ENCODE assay signal across 8 cellular contexts in the genomic region with DNA sequence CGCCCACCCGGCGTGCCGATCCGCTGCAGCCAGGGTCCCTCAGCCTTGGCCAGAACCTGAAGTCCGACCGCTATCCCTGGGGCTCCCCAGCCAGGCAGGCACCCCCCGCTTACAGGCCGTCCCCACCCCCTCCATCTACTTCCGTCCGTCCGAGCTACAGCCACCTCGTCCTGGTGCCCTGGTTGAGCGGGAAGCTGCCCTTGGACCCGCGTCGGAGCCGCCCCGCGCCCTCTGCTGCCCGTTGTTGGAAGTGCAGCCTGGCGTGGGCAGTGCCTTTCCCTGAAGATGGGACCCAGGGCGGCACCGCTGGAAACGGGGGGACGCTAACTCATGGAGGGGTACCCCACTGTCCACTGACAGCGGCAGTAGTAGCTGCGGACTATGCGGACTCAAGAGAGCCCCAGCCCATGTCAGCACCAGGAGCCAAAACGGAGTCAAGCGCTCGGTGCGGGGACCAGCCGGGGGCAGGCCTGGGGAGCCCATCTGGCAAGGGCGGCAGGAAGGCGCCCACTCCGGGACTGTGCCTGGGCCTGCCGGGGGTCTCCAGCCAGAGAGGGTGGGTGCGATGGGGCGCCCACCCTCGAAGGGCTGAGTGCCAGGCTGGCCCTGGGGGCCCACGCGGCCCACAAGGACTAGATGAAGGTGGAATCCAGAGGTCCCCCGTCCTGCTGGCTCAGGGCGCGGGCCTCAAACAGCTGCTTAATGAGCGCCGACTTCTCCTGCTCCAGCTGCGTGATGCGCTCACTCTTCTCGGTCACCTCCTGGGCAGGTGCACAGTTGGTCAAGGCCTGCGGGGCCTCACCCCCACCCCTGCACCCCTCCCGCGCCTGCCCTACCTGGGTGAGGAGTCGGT. TPM values are rescaled to one million over a fixed set of nuclear protein-coding genes. Genes with fewer than 3 reads are reported as not detected.
A peak's percentile ranks its signal among the peaks of the same experiment; 100 is the strongest.
DNase-seq lines count a peak whose midpoint lies in the region; ATAC-seq and TF ChIP-seq lines count a peak whose summit lies in the region.

No MANE protein-coding gene starts in this region.

- peak; percentile 64 for DNase-seq in COLO829 (ENCODE audit: low spot score)
- DNase-seq in HuH-7 (ENCODE audit: low spot score) = peak; percentile 84
- peak; percentile 60 for DNase-seq in UCSD-AML1 (lab: John Stamatoyannopoulos, UW; ENCODE audit: unreplicated experiment)
- DNase-seq in breast epithelium (ENCODE audit: low spot score in 2 of 2) = no peak
- peak; percentile 66 for DNase-seq in kidney tubule cell (ENCODE audit: low spot score)
- DNase-seq in stimulated activated CD8-positive, alpha-beta memory T cell treated with anti-CD3 and anti-CD28 coated beads, Interleukin-12 subunit alpha, Interleukin-12 subunit beta, amount 100 ng/mL, for 1 hour (ENCODE audit: low read depth) = peak; percentile 45
- DNase-seq in NCI-H187 treated with DMSO at 0.1 percent for 48 hours (lab: John Stamatoyannopoulos, UW) = no peak

- H3K4me3 ChIP-seq in breast epithelium = peak overlapping the region in 2 of 3 donors; percentile 9 to 40

- H3K27ac ChIP-seq in breast epithelium = no peak overlapping the region

- H3K9me3 ChIP-seq in breast epithelium = no peaks in the 10 kb centered on the region

- no peaks in the 10 kb centered on the region for H3K36me3 ChIP-seq in breast epithelium

- intact Hi-C loops in breast epithelium (cut with DNase I; ENCODE audit: low total_unique reads) = no loop called here

- H3K27me3 ChIP-seq in breast epithelium = peaks cover 0 to 4% of the 10 kb centered on the region in 2 donors

- ATAC-seq in HG02840 (IDR thresholded peaks at IDR 0.05; ENCODE audit: low FRiP score, unreplicated experiment) = no peak

- peak; percentile 85 to 97 (median 95) for TF ChIP-seq CTCF in breast epithelium (IDR thresholded peaks at IDR 0.05)

- H3K4me1 ChIP-seq in breast epithelium = peaks cover 0 to 3% of the 10 kb centered on the region in 2 donors

- TF ChIP-seq POLR2A in breast epithelium (IDR thresholded peaks at IDR 0.05) = no peak

RNA-seq across cellular contexts. Expression of a gene that starts 6.1 kb away (rescaled TPM):
- 1 to 10 TPM in 2 of 3 donors, under 1 TPM in 1; 0.96 to 2.9 (median 2.8) TPM for total RNA-seq in breast epithelium

RNA-seq across cellular contexts. Expression of a gene that starts 10.4 kb away (rescaled TPM):
- 1 to 10 TPM in 2 of 3 donors, under 1 TPM in 1; 0.16 to 6.7 (median 3.6) TPM for total RNA-seq in breast epithelium

RNA-seq across cellular contexts. Expression of a gene that starts 13.1 kb away (rescaled TPM):
- total RNA-seq in breast epithelium = 10 to 100 TPM in 1 of 3 donors, 1 to 10 TPM in 2; 6.7 to 12.0 (median 6.9) TPM

RNA-seq across cellular contexts. Expression of a gene that starts 18.3 kb away (rescaled TPM):
- 10 to 100 TPM; 21.9 to 63.9 (median 63.1) TPM for total RNA-seq in breast epithelium

RNA-seq across cellular contexts. Expression of a gene that starts 22.5 kb away (rescaled TPM):
- 10 to 100 TPM; 50.1 to 62.8 (median 50.8) TPM for total RNA-seq in breast epithelium

Comparison
In these comparisons a context has a peak if more than half of its experiments do, and no peak if none do; other contexts are left out.
1. DNase-seq: peak in COLO829 (single experiment), HuH-7 (single experiment), UCSD-AML1 (single experiment), kidney tubule cell (single experiment) and stimulated activated CD8-positive, alpha-beta memory T cell treated with anti-CD3 and anti-CD28 coated beads, Interleukin-12 subunit alpha, Interleukin-12 subunit beta, amount 100 ng/mL, for 1 hour (single experiment); none in breast epithelium (0 of 2) and NCI-H187 treated with DMSO at 0.1 percent for 48 hours (single experiment).